Comparison of ENCODE assay signal across 8 cellular contexts in genomic region chr16:30997000-30997886, GRCh38. TPM values are rescaled to one million over a fixed set of nuclear protein-coding genes. Genes with fewer than 3 reads are reported as not detected.
DNase-seq lines count a peak whose midpoint lies in the region; ATAC-seq and TF ChIP-seq lines count a peak whose summit lies in the region.

No MANE protein-coding gene starts in this region.

- DNase-seq in G401 (ENCODE audit: low spot score) (peak; percentile 70), NCI-H146 treated with DMSO at 0.1 percent for 48 hours (lab: John Stamatoyannopoulos, UW; ENCODE audit: unreplicated experiment) (peak; percentile 44), coronary artery (ENCODE audit: low spot score) (peak; percentile 84), KG1 (lab: John Stamatoyannopoulos, UW) (no peak)
- peak; percentile 94 for DNase-seq in activated CD4-positive, alpha-beta T cell treated with anti-CD3 and anti-CD28 coated beads for 36 hours
- peak; percentile 61 to 84 (median 70) for DNase-seq in stimulated activated CD4-positive, alpha-beta T cell treated with anti-CD3 and anti-CD28 coated beads, TNF-alpha, amount 100 ng/mL, for 24 hours (ENCODE audit: low read depth in 3 of 3)

- H3K9ac ChIP-seq in liver (ENCODE audit: low read depth in 1 of 2, low read length in 2 of 2): peak overlapping the region; percentile 64 to 75

- no peaks in the 10 kb centered on the region for H3K36me3 Mint-ChIP-seq in activated CD4-positive, alpha-beta T cell treated with anti-CD3 and anti-CD28 coated beads for 36 hours (ENCODE audit: low read depth)

- H3K27ac ChIP-seq in HEK293 (ENCODE audit: extremely low read depth, low read depth, low read length) (peak overlapping the region; percentile 17; the same call in 1 of the 2 replicates), coronary artery (peak overlapping the region; percentile 2 to 79), liver (ENCODE audit: low read depth in 1 of 2, low read length in 2 of 2) (peak overlapping the region; percentile 95 to 96)

- H3K4me1 ChIP-seq in HEK293 (ENCODE audit: control insufficient read depth, insufficient read depth, low read length) (peaks cover 5% of the 10 kb centered on the region), liver (ENCODE audit: control insufficient read depth in 4 of 4, insufficient read depth in 4 of 4, low read length in 3 of 4) (peaks cover 3 to 36% (median 30%) of the 10 kb centered on the region in 4 donors)

- 5% methylated on average over 61 of the region's 61 CpGs for WGBS in liver

- H3K9me3 ChIP-seq in HEK293 (ENCODE audit: control insufficient read depth, insufficient read depth, low read depth, low read length): no peaks in the 10 kb centered on the region
- no peaks in the 10 kb centered on the region for H3K9me3 ChIP-seq in liver (ENCODE audit: control insufficient read depth in 4 of 4, low read length in 3 of 4)

- peak; percentile 95 for ATAC-seq in activated CD4-positive, alpha-beta T cell treated with anti-CD3 and anti-CD28 coated beads for 36 hours

- H3K4me3 Mint-ChIP-seq in activated CD4-positive, alpha-beta T cell treated with anti-CD3 and anti-CD28 coated beads for 36 hours: peak overlapping the region; percentile 72

- CTCF ChIA-PET in HEK293 (lab: Yijun Ruan, JAX): interaction anchor here (0.6 kb wide), 1 partner anchor 747 kb away, joined by 3 read pairs; no protein-coding TSS in a partner anchor
- CTCF ChIA-PET in activated CD4-positive, alpha-beta T cell treated with anti-CD3 and anti-CD28 coated beads for 36 hours (lab: Charles Lee): interaction anchor here (0.6 kb wide), 1 partner anchor 53 kb away, joined by 3 read pairs; no protein-coding TSS in a partner anchor

- H3K36me3 ChIP-seq in HEK293 (ENCODE audit: control insufficient read depth in 2 of 2, insufficient read depth in 1 of 2, low read length in 2 of 2) (no peaks in the 10 kb centered on the region), liver (ENCODE audit: control insufficient read depth in 4 of 4, insufficient read depth in 3 of 4, low read depth in 1 of 4, low read length in 3 of 4) (no peaks in the 10 kb centered on the region)

- H3K4me3 ChIP-seq in HEK293 (ENCODE audit: low read depth, low read length): peak overlapping the region; percentile 47
- peak overlapping the region; percentile 77 for H3K4me3 ChIP-seq in coronary artery
- peak overlapping the region; percentile 66 to 81 (median 71) for H3K4me3 ChIP-seq in liver (ENCODE audit: low read depth in 1 of 3, low read length in 3 of 3)

- H3K27me3 Mint-ChIP-seq in activated CD4-positive, alpha-beta T cell treated with anti-CD3 and anti-CD28 coated beads for 36 hours: peaks cover 3% of the 10 kb centered on the region

- peak in 1 of 2 donors; percentile 19 for TF ChIP-seq RAD21 in liver (IDR thresholded peaks at IDR 0.05)

- no peaks in the 10 kb centered on the region for H3K9me3 Mint-ChIP-seq in activated CD4-positive, alpha-beta T cell treated with anti-CD3 and anti-CD28 coated beads for 36 hours (ENCODE audit: low read depth)

- TF ChIP-seq CTCF in HEK293 (tag by site-specific recombination; IDR thresholded peaks at IDR 0.05) (no peak), coronary artery (IDR thresholded peaks at IDR 0.05) (no peak), liver (IDR thresholded peaks at IDR 0.05; ENCODE audit: low read depth, low read length, missing input control) (no peak)

- in situ Hi-C loops in G401 (cut with HindIII; ENCODE audit: low sequenced_read_pairs): no loop called here

- POLR2A ChIA-PET in HEK293 (lab: Yijun Ruan, JAX): interaction anchor here (0.5 to 1.2 kb wide), 8 partner anchors 11 to 169 kb away, joined by 3 to 5 read pairs (median 3); no protein-coding TSS in a partner anchor
- POLR2A ChIA-PET in activated CD4-positive, alpha-beta T cell treated with anti-CD3 and anti-CD28 coated beads for 36 hours (lab: Charles Lee): interaction anchor here (0.8 kb wide), 1 partner anchor 76 kb away, joined by 3 read pairs; no protein-coding TSS in a partner anchor

- intact Hi-C loops in activated CD4-positive, alpha-beta T cell treated with anti-CD3 and anti-CD28 coated beads for 36 hours (cut with DNase I, micrococcal nuclease): loop anchor here (1.0 to 10.0 kb wide), 13 partner anchors 36 to 868 kb away; partner anchors contain the start of genes ARMC5 (in 1 of the 2), FBXL19 (in 1 of the 2), KAT8 (in 1 of the 2) and SETD1A (in 1 of the 2)

- no peak overlapping the region for H3K27ac Mint-ChIP-seq in activated CD4-positive, alpha-beta T cell treated with anti-CD3 and anti-CD28 coated beads for 36 hours

- H3K27me3 ChIP-seq in liver (ENCODE audit: control insufficient read depth in 4 of 4, insufficient read depth in 4 of 4, low read length in 3 of 4): no peaks in the 10 kb centered on the region

- peaks cover 16% of the 10 kb centered on the region for H3K4me1 Mint-ChIP-seq in activated CD4-positive, alpha-beta T cell treated with anti-CD3 and anti-CD28 coated beads for 36 hours

TF ChIP-seq in HEK293, 187 proteins besides CTCF, POLR2A, EP300 and RAD21 (continues in another document):
- TF ChIP-seq ZIC2 (tag by site-specific recombination; IDR thresholded peaks at IDR 0.05): peak; percentile 44; the same call in 1 of the 2 replicates
- no peak for TF ChIP-seq ZNF239 (tag by site-specific recombination; IDR thresholded peaks at IDR 0.05)
- TF ChIP-seq SP2 (tag by site-specific recombination; IDR thresholded peaks at IDR 0.05): peak; percentile 41; the same call in 1 of the 2 replicates
- TF ChIP-seq ZNF48 (tag by site-specific recombination; IDR thresholded peaks at IDR 0.05): no peak
- TF ChIP-seq ZNF600 (tag by site-specific recombination; IDR thresholded peaks at IDR 0.05): peak; percentile 99
- TF ChIP-seq HIC1 (tag by site-specific recombination; IDR thresholded peaks at IDR 0.05): 0 out of 2 replicates have a peak, but pooled peaks have one; percentile 24

TF ChIP-seq in liver, 16 proteins besides CTCF, POLR2A, EP300 and RAD21:
- TF ChIP-seq EGR1 (IDR thresholded peaks at IDR 0.05; ENCODE audit: low read depth in 2 of 2): no peak
- TF ChIP-seq TAF1 (conservative IDR thresholded peaks at IDR 0.05): peak; percentile 12
- no peak for TF ChIP-seq NR2F2 (IDR thresholded peaks at IDR 0.05)
- peak; percentile 14 to 29 for TF ChIP-seq RXRA (IDR thresholded peaks at IDR 0.05)
TF ChIP-seq in liver: peak in this region for 2.

RNA-seq across cellular contexts. Expression of gene HSD3B7, which starts 12.2 kb away (rescaled TPM):
- total RNA-seq in G401 (2014; rRNA removed; shearing (Covaris generic)): 21.7 and 23.6 TPM in 2 replicates
- total RNA-seq in activated CD4-positive, alpha-beta T cell treated with anti-CD3 and anti-CD28 coated beads for 36 hours: 1 to 10 TPM; 1.6 to 2.2 TPM
- total RNA-seq in liver: 10 to 100 TPM; 23.9 to 84.8 TPM
- polyA plus RNA-seq in liver: 10 to 100 TPM; 74.0 to 93.9 TPM

RNA-seq across cellular contexts. Expression of gene STX1B, which starts 13.2 kb away (rescaled TPM):
- 0.37 and 5.4 TPM in 2 replicates for total RNA-seq in G401 (2014; rRNA removed; shearing (Covaris generic))
- total RNA-seq in activated CD4-positive, alpha-beta T cell treated with anti-CD3 and anti-CD28 coated beads for 36 hours: 1 to 10 TPM; 1.3 to 1.5 TPM
- total RNA-seq in liver: 1 to 10 TPM in 1 of 2 donors, under 1 TPM in 1; 0.09 to 1.2 TPM
- under 1 TPM; 0.19 to 0.82 TPM for polyA plus RNA-seq in liver

RNA-seq across cellular contexts. Expression of gene STX4, which starts 36.1 kb away (rescaled TPM):
- 54.0 and 54.8 TPM in 2 replicates for total RNA-seq in G401 (2014; rRNA removed; shearing (Covaris generic))
- 10 to 100 TPM; 29.2 to 35.9 TPM for total RNA-seq in activated CD4-positive, alpha-beta T cell treated with anti-CD3 and anti-CD28 coated beads for 36 hours
- total RNA-seq in liver: 10 to 100 TPM; 11.4 to 19.8 TPM
- polyA plus RNA-seq in liver: 10 to 100 TPM; 14.9 to 22.1 TPM

RNA-seq across cellular contexts. Expression of gene SETD1A, which starts 39.7 kb away (rescaled TPM):
- 0.51 and 1.1 TPM in 2 replicates for total RNA-seq in G401 (2014; rRNA removed; shearing (Covaris generic))
- 10 to 100 TPM; 18.5 to 21.7 TPM for total RNA-seq in activated CD4-positive, alpha-beta T cell treated with anti-CD3 and anti-CD28 coated beads for 36 hours
- total RNA-seq in liver: 1 to 10 TPM; 3.6 to 3.8 TPM
- 1 to 10 TPM; 2.7 to 4.9 TPM for polyA plus RNA-seq in liver

RNA-seq across cellular contexts. Expression of gene ORAI3, which starts 48.4 kb away (rescaled TPM):
- 57.6 and 62.8 TPM in 2 replicates for total RNA-seq in G401 (2014; rRNA removed; shearing (Covaris generic))
- total RNA-seq in activated CD4-positive, alpha-beta T cell treated with anti-CD3 and anti-CD28 coated beads for 36 hours: 1 to 10 TPM; 6.9 to 7.9 TPM
- 10 to 100 TPM; 26.6 to 39.1 TPM for total RNA-seq in liver
- polyA plus RNA-seq in liver: 10 to 100 TPM; 28.8 to 34.1 TPM

Comparison
In these comparisons a context has a peak if more than half of its experiments do, and no peak if none do; other contexts are left out.
1. H3K27ac ChIP-seq: peak in every context shown above with its lines; median percentile 96 in liver; 40 in coronary artery; 17 in HEK293.